10 cellular contexts compared by ENCODE assay signal in genomic region chr5:143714629-143715028, GRCh38.
DNase-seq lines count a peak whose midpoint lies in the region; ATAC-seq, FAIRE-seq and TF ChIP-seq lines count a peak whose summit lies in the region.
"Had no signal": no experiment of that assay in that cellular context is flagged by ENCODE, and none has a peak within 500 bp of the region (broad histone marks: within the 10 kb centered on the region; RNA-seq: fewer than 3 reads in every experiment).

No MANE protein-coding gene starts in this region.

- no peaks in the 10 kb centered on the region for H3K4me1 ChIP-seq in astrocyte (ENCODE audit: insufficient read depth, low read length)

- no peak overlapping the region for H3K4me3 Mint-ChIP-seq in astrocyte (ENCODE audit: unreplicated experiment)
- no peak overlapping the region for H3K4me3 Mint-ChIP-seq in activated T-helper 17 cell treated with anti-CD3 and anti-CD28 coated beads, Interleukin-2, amount 50 U/mL, for 72 hours

- no peaks in the 10 kb centered on the region for H3K27me3 Mint-ChIP-seq in astrocyte (ENCODE audit: low read depth, unreplicated experiment)
- H3K27me3 Mint-ChIP-seq in activated T-helper 17 cell treated with anti-CD3 and anti-CD28 coated beads, Interleukin-2, amount 50 U/mL, for 72 hours = no peaks in the 10 kb centered on the region

- no peaks in the 10 kb centered on the region for H3K9me3 ChIP-seq in astrocyte (ENCODE audit: insufficient read depth, low read depth, low read length)

- H3K36me3 Mint-ChIP-seq in astrocyte (ENCODE audit: low read depth, unreplicated experiment) = no peaks in the 10 kb centered on the region
- no peaks in the 10 kb centered on the region for H3K36me3 Mint-ChIP-seq in activated T-helper 17 cell treated with anti-CD3 and anti-CD28 coated beads, Interleukin-2, amount 50 U/mL, for 72 hours (ENCODE audit: low read depth)

- no peaks in the 10 kb centered on the region for H4K20me1 ChIP-seq in astrocyte (ENCODE audit: insufficient read depth, low read length)

- H3K27me3 ChIP-seq in astrocyte (ENCODE audit: insufficient read depth, low read length) = no peaks in the 10 kb centered on the region

- peak; percentile 81 for ATAC-seq in GM19455 (IDR thresholded peaks at IDR 0.05; ENCODE audit: unreplicated experiment)
- peak; percentile 62 for ATAC-seq in HG03175 (IDR thresholded peaks at IDR 0.05; ENCODE audit: unreplicated experiment)
- ATAC-seq in activated T-helper 17 cell treated with anti-CD3 and anti-CD28 coated beads, Interleukin-2, amount 50 U/mL, for 72 hours (replicated peaks) = no peak
- ATAC-seq in HG03342 (IDR thresholded peaks at IDR 0.05; ENCODE audit: unreplicated experiment) = no peak

- peak; percentile 35 for DNase-seq in CD1c-positive myeloid dendritic cell (ENCODE audit: extremely low spot score)
- DNase-seq in astrocyte (ENCODE audit: low read depth) = peak; percentile 56
- DNase-seq in Ammon's horn (ENCODE audit: low spot score) = no peak
- no peak for DNase-seq in NCI-H226
- DNase-seq: AML-193 had no signal

- no peak overlapping the region for H3K4me3 ChIP-seq in astrocyte (ENCODE audit: insufficient read depth, low read depth, low read length)

- H3K4me2 ChIP-seq in astrocyte (ENCODE audit: low read length) = peak overlapping the region; percentile 32

- H3K9me3 Mint-ChIP-seq in astrocyte (ENCODE audit: unreplicated experiment) = no peaks in the 10 kb centered on the region
- H3K9me3 Mint-ChIP-seq in activated T-helper 17 cell treated with anti-CD3 and anti-CD28 coated beads, Interleukin-2, amount 50 U/mL, for 72 hours = no peaks in the 10 kb centered on the region

- no peak for TF ChIP-seq CTCF in astrocyte (IDR thresholded peaks at IDR 0.05; ENCODE audit: insufficient read depth, low read depth, low read length)

- peaks cover 9% of the 10 kb centered on the region for H3K4me1 Mint-ChIP-seq in astrocyte (ENCODE audit: low read depth, unreplicated experiment)
- H3K4me1 Mint-ChIP-seq in activated T-helper 17 cell treated with anti-CD3 and anti-CD28 coated beads, Interleukin-2, amount 50 U/mL, for 72 hours = no peaks in the 10 kb centered on the region

- FAIRE-seq in astrocyte (lab: Jason Lieb, UNC) = no peak
- FAIRE-seq: keratinocyte had no signal

- H3K36me3 ChIP-seq in astrocyte (ENCODE audit: insufficient read depth, low read length) = no peaks in the 10 kb centered on the region

- H3K27ac Mint-ChIP-seq in astrocyte (ENCODE audit: unreplicated experiment) = no peak overlapping the region
- no peak overlapping the region for H3K27ac Mint-ChIP-seq in activated T-helper 17 cell treated with anti-CD3 and anti-CD28 coated beads, Interleukin-2, amount 50 U/mL, for 72 hours

- no peaks in the 10 kb centered on the region for H3K79me2 ChIP-seq in astrocyte (ENCODE audit: insufficient read depth, low read length)

- no peak overlapping the region for H3K27ac ChIP-seq in astrocyte (ENCODE audit: low read depth, low read length)

- no peak overlapping the region for H2AFZ ChIP-seq in astrocyte (ENCODE audit: low read depth, low read length)

- H3K9ac ChIP-seq in astrocyte (ENCODE audit: low read length) = no peak overlapping the region

Comparison
In these comparisons a context has a peak if more than half of its experiments do, and no peak if none do; other contexts are left out.
1. DNase-seq: peak in CD1c-positive myeloid dendritic cell (single experiment) and astrocyte (single experiment); none in Ammon's horn (single experiment) and NCI-H226 (single experiment).
2. ATAC-seq: peak in GM19455 (single experiment) and HG03175 (single experiment); none in activated T-helper 17 cell treated with anti-CD3 and anti-CD28 coated beads, Interleukin-2, amount 50 U/mL, for 72 hours (single experiment) and HG03342 (single experiment).